1 cellular context compared by ENCODE assay signal in the genomic region with DNA sequence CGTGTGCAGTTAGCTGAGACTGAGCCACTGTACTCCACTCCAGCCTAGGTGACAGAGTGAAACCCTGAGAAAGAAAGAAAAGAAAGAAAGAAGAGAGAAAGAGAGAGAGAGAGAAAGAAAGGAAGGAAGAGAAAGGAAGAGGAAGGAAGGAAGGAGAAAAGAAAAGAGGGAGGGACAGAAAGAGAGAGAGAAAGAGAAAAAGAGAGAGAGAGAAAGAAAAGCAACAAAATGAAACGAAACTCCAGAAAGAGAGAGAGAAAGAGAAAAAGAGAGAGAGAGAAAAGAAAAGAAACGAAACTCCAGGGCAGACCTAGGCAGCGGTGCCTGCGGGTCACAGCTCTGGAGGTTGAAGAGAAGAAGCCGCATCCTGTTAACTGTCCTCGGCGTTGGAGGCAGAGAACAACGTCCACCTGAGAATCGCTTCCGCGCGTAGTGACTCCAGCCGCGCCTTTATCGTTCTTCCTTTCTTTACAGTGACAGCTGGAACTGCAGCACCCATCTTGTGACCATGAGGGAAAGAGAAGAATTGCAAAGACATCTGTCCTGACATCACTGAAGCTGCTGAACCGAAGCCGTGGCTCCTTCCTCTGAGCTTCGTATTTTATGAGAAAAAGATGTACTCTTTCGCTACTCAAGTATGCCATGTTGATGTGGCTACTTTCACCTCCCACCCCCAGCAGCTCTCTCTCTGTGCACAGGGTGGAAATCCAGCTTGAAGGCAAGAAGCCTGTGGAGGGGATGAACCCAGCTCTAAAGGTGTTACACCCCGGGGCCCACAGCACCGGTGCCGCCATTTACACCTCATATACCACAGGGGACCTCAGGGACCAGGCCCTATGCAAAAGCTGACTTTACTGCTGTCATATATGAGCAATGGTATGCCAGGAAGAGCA.
TF ChIP-seq lines count a peak whose summit lies in the region.

No MANE protein-coding gene starts in this region.

TF ChIP-seq in HepG2, 621 proteins besides CTCF, POLR2A, EP300 and RAD21:
- TF ChIP-seq KMT2A (CRISPR knock-in tag; IDR thresholded peaks at IDR 0.05) (no peak), IKZF4 (CRISPR knock-in tag; IDR thresholded peaks at IDR 0.05; ENCODE audit: borderline replicate concordance, low read depth, not compliant biosample characterization) (no peak), CREB1 (IDR thresholded peaks at IDR 0.05) (no peak), CREB1 (CRISPR knock-in tag; IDR thresholded peaks at IDR 0.05) (no peak), SNAI1 (CRISPR knock-in tag; IDR thresholded peaks at IDR 0.05; ENCODE audit: borderline replicate concordance) (no peak), CENPX (CRISPR knock-in tag; IDR thresholded peaks at IDR 0.05) (no peak), POGZ (CRISPR knock-in tag; IDR thresholded peaks at IDR 0.05) (no peak), ZNF629 (CRISPR knock-in tag; conservative IDR thresholded peaks at IDR 0.05) (no peak), ADNP (CRISPR knock-in tag; IDR thresholded peaks at IDR 0.05) (no peak)
- TF ChIP-seq, protein P1, sequence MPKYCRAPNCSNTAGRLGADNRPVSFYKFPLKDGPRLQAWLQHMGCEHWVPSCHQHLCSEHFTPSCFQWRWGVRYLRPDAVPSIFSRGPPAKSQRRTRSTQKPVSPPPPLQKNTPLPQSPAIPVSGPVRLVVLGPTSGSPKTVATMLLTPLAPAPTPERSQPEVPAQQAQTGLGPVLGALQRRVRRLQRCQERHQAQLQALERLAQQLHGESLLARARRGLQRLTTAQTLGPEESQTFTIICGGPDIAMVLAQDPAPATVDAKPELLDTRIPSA (CRISPR knock-in tag; IDR thresholded peaks at IDR 0.05; ENCODE audit: borderline replicate concordance) = no peak
- TF ChIP-seq, protein P2, sequence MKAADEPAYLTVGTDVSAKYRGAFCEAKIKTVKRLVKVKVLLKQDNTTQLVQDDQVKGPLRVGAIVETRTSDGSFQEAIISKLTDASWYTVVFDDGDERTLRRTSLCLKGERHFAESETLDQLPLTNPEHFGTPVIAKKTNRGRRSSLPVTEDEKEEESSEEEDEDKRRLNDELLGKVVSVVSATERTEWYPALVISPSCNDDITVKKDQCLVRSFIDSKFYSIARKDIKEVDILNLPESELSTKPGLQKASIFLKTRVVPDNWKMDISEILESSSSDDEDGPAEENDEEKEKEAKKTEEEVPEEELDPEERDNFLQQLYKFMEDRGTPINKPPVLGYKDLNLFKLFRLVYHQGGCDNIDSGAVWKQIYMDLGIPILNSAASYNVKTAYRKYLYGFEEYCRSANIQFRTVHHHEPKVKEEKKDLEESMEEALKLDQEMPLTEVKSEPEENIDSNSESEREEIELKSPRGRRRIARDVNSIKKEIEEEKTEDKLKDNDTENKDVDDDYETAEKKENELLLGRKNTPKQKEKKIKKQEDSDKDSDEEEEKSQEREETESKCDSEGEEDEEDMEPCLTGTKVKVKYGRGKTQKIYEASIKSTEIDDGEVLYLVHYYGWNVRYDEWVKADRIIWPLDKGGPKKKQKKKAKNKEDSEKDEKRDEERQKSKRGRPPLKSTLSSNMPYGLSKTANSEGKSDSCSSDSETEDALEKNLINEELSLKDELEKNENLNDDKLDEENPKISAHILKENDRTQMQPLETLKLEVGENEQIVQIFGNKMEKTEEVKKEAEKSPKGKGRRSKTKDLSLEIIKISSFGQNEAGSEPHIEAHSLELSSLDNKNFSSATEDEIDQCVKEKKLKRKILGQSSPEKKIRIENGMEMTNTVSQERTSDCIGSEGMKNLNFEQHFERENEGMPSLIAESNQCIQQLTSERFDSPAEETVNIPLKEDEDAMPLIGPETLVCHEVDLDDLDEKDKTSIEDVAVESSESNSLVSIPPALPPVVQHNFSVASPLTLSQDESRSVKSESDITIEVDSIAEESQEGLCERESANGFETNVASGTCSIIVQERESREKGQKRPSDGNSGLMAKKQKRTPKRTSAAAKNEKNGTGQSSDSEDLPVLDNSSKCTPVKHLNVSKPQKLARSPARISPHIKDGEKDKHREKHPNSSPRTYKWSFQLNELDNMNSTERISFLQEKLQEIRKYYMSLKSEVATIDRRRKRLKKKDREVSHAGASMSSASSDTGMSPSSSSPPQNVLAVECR (CRISPR knock-in tag; IDR thresholded peaks at IDR 0.05; ENCODE audit: borderline replicate concordance) = no peak
- TF ChIP-seq, protein P3, sequence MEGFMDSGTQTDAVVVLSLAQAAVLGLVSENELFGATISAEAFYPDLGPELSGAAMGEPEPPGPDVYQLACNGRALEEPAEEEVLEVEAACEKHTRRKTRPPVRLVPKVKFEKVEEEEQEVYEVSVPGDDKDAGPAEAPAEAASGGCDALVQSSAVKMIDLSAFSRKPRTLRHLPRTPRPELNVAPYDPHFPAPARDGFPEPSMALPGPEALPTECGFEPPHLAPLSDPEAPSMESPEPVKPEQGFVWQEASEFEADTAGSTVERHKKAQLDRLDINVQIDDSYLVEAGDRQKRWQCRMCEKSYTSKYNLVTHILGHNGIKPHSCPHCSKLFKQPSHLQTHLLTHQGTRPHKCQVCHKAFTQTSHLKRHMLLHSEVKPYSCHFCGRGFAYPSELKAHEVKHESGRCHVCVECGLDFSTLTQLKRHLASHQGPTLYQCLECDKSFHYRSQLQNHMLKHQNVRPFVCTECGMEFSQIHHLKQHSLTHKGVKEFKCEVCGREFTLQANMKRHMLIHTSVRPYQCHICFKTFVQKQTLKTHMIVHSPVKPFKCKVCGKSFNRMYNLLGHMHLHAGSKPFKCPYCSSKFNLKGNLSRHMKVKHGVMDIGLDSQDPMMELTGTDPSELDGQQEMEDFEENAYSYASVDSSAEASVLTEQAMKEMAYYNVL (CRISPR knock-in tag; IDR thresholded peaks at IDR 0.05; ENCODE audit: borderline replicate concordance) = no peak
- TF ChIP-seq, protein P4, sequence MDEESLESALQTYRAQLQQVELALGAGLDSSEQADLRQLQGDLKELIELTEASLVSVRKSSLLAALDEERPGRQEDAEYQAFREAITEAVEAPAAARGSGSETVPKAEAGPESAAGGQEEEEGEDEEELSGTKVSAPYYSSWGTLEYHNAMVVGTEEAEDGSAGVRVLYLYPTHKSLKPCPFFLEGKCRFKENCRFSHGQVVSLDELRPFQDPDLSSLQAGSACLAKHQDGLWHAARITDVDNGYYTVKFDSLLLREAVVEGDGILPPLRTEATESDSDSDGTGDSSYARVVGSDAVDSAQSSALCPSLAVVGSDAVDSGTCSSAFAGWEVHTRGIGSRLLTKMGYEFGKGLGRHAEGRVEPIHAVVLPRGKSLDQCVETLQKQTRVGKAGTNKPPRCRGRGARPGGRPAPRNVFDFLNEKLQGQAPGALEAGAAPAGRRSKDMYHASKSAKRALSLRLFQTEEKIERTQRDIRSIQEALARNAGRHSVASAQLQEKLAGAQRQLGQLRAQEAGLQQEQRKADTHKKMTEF (CRISPR knock-in tag; IDR thresholded peaks at IDR 0.05) = no peak
